23 cellular contexts compared by ENCODE assay signal in genomic region chr21:45149021-45149420, GRCh38.
"Had no signal": no experiment of that assay in that cellular context is flagged by ENCODE, and none has a peak within 500 bp of the region (broad histone marks: within the 10 kb centered on the region; RNA-seq: fewer than 3 reads in every experiment).

No MANE protein-coding gene starts in this region.

- ATAC-seq: activated CD8-positive, alpha-beta T cell treated with anti-CD3 and anti-CD28 coated beads, Interleukin-2, amount 10 ng/mL, durations not matched to agents 7 days and 5 days; gastrocnemius medialis; heart left ventricle; left cardiac atrium; mucosa of descending colon; T-cell had no signal

- H3K27ac Mint-ChIP-seq: activated CD4-positive, alpha-beta T cell treated with anti-CD3 and anti-CD28 coated beads, Interleukin-2, amount 10 ng/mL, durations not matched to agents 7 days and 5 days; activated CD8-positive, alpha-beta T cell treated with anti-CD3 and anti-CD28 coated beads, Interleukin-2, amount 10 ng/mL, durations not matched to agents 7 days and 5 days; activated naive CD8-positive, alpha-beta T cell; progenitor cell of endocrine pancreas; T-cell; T-helper 2 cell treated with Interferon-gamma antibody and Interleukin-4, amounts not matched to agents 5 μg/mL and 100 μg/mL, for 36 hours had no signal

- H3K4me3 Mint-ChIP-seq: activated CD4-positive, alpha-beta T cell treated with anti-CD3 and anti-CD28 coated beads, Interleukin-2, amount 10 ng/mL, durations not matched to agents 7 days and 5 days; activated CD8-positive, alpha-beta T cell treated with anti-CD3 and anti-CD28 coated beads, Interleukin-2, amount 10 ng/mL, durations not matched to agents 7 days and 5 days; activated naive CD8-positive, alpha-beta T cell; naive B cell; neural crest cell; T-cell; T-helper 2 cell treated with Interferon-gamma antibody and Interleukin-4, amounts not matched to agents 5 μg/mL and 100 μg/mL, for 36 hours had no signal

- DNase-seq: activated CD4-positive, CD25-positive, alpha-beta regulatory T cell treated with anti-CD3 and anti-CD28 coated beads, Interleukin-2, amount 50 U/mL, for 72 hours; activated CD8-positive, alpha-beta T cell treated with anti-CD3 and anti-CD28 coated beads, Interleukin-2, amount 10 ng/mL, durations not matched to agents 7 days and 5 days; activated gamma-delta T cell treated with Interleukin-2 at 50 U/mL for 16 hours; amniotic stem cell; colonic mucosa; esophagus squamous epithelium; gastrocnemius medialis; left cardiac atrium; mesenchymal stem cell; mucosa of descending colon; naive B cell; retina; spleen; stimulated activated CD4-positive, alpha-beta T cell treated with anti-CD3 and anti-CD28 coated beads, Interleukin-4, amount 100 ng/mL, for 1 hour; stimulated activated naive CD4-positive, alpha-beta T cell treated with Interleukin-2 at 50 U/mL for 16 hours; T-cell had no signal

- H3K9me3 Mint-ChIP-seq: activated CD4-positive, alpha-beta T cell treated with anti-CD3 and anti-CD28 coated beads, Interleukin-2, amount 10 ng/mL, durations not matched to agents 7 days and 5 days; naive B cell; neural crest cell; T-cell; T-helper 2 cell treated with Interferon-gamma antibody and Interleukin-4, amounts not matched to agents 5 μg/mL and 100 μg/mL, for 36 hours had no signal

- FAIRE-seq: islet of Langerhans had no signal

- H3K27me3 Mint-ChIP-seq: activated CD4-positive, alpha-beta T cell treated with anti-CD3 and anti-CD28 coated beads, Interleukin-2, amount 10 ng/mL, durations not matched to agents 7 days and 5 days; activated naive CD8-positive, alpha-beta T cell; naive B cell; progenitor cell of endocrine pancreas; T-cell had no signal
